In the genomic region with DNA sequence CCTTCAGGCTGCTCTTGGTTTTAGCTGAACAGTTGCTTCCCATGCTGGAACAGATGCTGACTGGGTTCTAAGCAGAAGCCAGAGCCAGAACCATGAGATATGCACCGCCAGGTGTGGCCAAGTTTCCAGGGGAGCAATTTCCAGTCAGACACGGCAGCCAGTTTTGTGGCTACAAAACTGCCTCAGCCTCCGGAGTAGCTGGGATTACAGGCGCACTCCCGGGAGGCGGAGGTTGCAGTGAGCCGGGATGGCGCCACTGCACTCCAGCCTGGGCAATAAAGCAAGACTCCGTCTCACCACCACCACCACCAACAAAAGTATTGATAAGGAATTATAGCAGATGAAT, we compare ENCODE assay signal across 8 cellular contexts. TPM values are rescaled to one million over a fixed set of nuclear protein-coding genes. Genes with fewer than 3 reads are reported as not detected.
DNase-seq lines count a peak whose midpoint lies in the region; ATAC-seq and TF ChIP-seq lines count a peak whose summit lies in the region.

No MANE protein-coding gene starts in this region.

- H3K4me3 ChIP-seq in AG04450 (ENCODE audit: low read depth, low read length): peak overlapping the region; percentile 98
- peak overlapping the region; percentile 85 for H3K4me3 ChIP-seq in GM12875 (ENCODE audit: low read depth, low read length)
- H3K4me3 ChIP-seq in gastroesophageal sphincter: peak overlapping the region; percentile 51 to 74
- H3K4me3 ChIP-seq in prostate gland: peak overlapping the region; percentile 57 to 73

- POLR2A ChIA-PET in AG04450 (lab: Yijun Ruan, JAX): interaction anchor here (0.7 kb wide), 1 partner anchor 11 kb away, joined by 4 read pairs; no protein-coding TSS in a partner anchor

- ATAC-seq in gastroesophageal sphincter (no peak), GM21529 (IDR thresholded peaks at IDR 0.05; ENCODE audit: unreplicated experiment) (no peak), HG03439 (IDR thresholded peaks at IDR 0.05; ENCODE audit: unreplicated experiment) (no peak)

- 27% methylated on average over 8 of the region's 9 CpGs; no CpG with 5 or more reads in 1 of the 2 donors for WGBS in gastroesophageal sphincter (ENCODE audit: low coverage in 1 of 2), 2 donors
- WGBS in prostate gland: 10% methylated on average over 9 of the region's 9 CpGs

- H3K27ac ChIP-seq in AG04450 (ENCODE audit: low read depth, low read length) (peak overlapping the region; percentile 39), VCaP (peak overlapping the region; percentile 88), gastroesophageal sphincter (peak overlapping the region in 3 of 4 donors; percentile 89 to 94 (median 93)), prostate gland (peak overlapping the region; percentile 89 to 92)

- H3K27me3 ChIP-seq in AG04450 (ENCODE audit: control insufficient read depth, insufficient read depth, low read length) (no peaks in the 10 kb centered on the region), gastroesophageal sphincter (no peaks in the 10 kb centered on the region), prostate gland (replicated peaks; ENCODE audit: insufficient read depth) (no peaks in the 10 kb centered on the region)

- no peak for TF ChIP-seq CTCF in AG04450 (IDR thresholded peaks at IDR 0.05; ENCODE audit: low read depth, low read length)
- TF ChIP-seq CTCF in GM12875 (IDR thresholded peaks at IDR 0.05; ENCODE audit: borderline replicate concordance, insufficient read depth, low read depth, low read length): no peak
- TF ChIP-seq CTCF in VCaP (conservative IDR thresholded peaks at IDR 0.05): no peak; the same call in 1 of the 2 replicates
- TF ChIP-seq CTCF in gastroesophageal sphincter (IDR thresholded peaks at IDR 0.05): no peak
- TF ChIP-seq CTCF in prostate gland (IDR thresholded peaks at IDR 0.05): no peak

- intact Hi-C loops in prostate gland (cut with DNase I): loop anchor here (10.0 kb wide), 1 partner anchor 160 kb away; no protein-coding TSS in a partner anchor

- CTCF ChIA-PET in AG04450 (lab: Charles Lee): no interaction called here

- H3K36me3 ChIP-seq in gastroesophageal sphincter (no peaks in the 10 kb centered on the region), prostate gland (no peaks in the 10 kb centered on the region)

- H3K4me1 ChIP-seq in gastroesophageal sphincter (peaks cover 0 to 17% (median 3%) of the 10 kb centered on the region in 3 donors), prostate gland (replicated peaks) (no peaks in the 10 kb centered on the region)

- no peaks in the 10 kb centered on the region for H3K9me3 ChIP-seq in AG04450 (ENCODE audit: control insufficient read depth, insufficient read depth, low read length)
- no peaks in the 10 kb centered on the region for H3K9me3 ChIP-seq in gastroesophageal sphincter
- H3K9me3 ChIP-seq in prostate gland: no peaks in the 10 kb centered on the region

- no peak for TF ChIP-seq EP300 in gastroesophageal sphincter (IDR thresholded peaks at IDR 0.05)

- DNase-seq in AG04450 (ENCODE audit: low read depth, low spot score): no peak
- DNase-seq in prostate gland (ENCODE audit: low spot score): peak; percentile 12
- DNase-seq in HPDE6-E6E7 (ENCODE audit: extremely low spot score): no peak

- TF ChIP-seq POLR2A in gastroesophageal sphincter (IDR thresholded peaks at IDR 0.05) (no peak), prostate gland (IDR thresholded peaks at IDR 0.05) (no peak)

RNA-seq across cellular contexts. Expression of gene FAM161A, which starts 1.3 kb away (rescaled TPM):
- polyA plus RNA-seq in AG04450 (2011; rRNA removed): 1.1 and 1.6 TPM in 2 replicates
- polyA minus RNA-seq in AG04450 (2011; rRNA and poly(A)+ RNA removed): 0.51 and 0.61 TPM in 2 replicates
- total RNA-seq in gastroesophageal sphincter (1 to 10 TPM in 3 of 4 donors, under 1 TPM in 1; 0.96 to 2.5 (median 1.9) TPM), prostate gland (1 to 10 TPM; 1.8 to 5.0 TPM)

RNA-seq across cellular contexts. Expression of gene CCT4, which starts 33.3 kb away (rescaled TPM):
- polyA plus RNA-seq in AG04450 (2011; rRNA removed): 136 and 170 TPM in 2 replicates
- polyA minus RNA-seq in AG04450 (2011; rRNA and poly(A)+ RNA removed): 59.9 and 96.7 TPM in 2 replicates
- total RNA-seq in gastroesophageal sphincter: 10 to 100 TPM; 82.7 to 97.1 (median 90.1) TPM
- 10 to 100 TPM; 77.6 to 89.6 TPM for total RNA-seq in prostate gland

RNA-seq across cellular contexts. Expression of gene COMMD1, which starts 50.3 kb away (rescaled TPM):
- polyA plus RNA-seq in AG04450 (2011; rRNA removed): 52.4 and 59.9 TPM in 2 replicates
- polyA minus RNA-seq in AG04450 (2011; rRNA and poly(A)+ RNA removed): 21.1 and 21.4 TPM in 2 replicates
- total RNA-seq in gastroesophageal sphincter: 10 to 100 TPM; 32.3 to 50.4 (median 44.2) TPM
- total RNA-seq in prostate gland: 10 to 100 TPM; 41.9 to 63.9 TPM

Comparison
In these comparisons a context has a peak if more than half of its experiments do, and no peak if none do; other contexts are left out.
1. H3K27ac ChIP-seq: peak in every context shown above with its lines; median percentile 93 in gastroesophageal sphincter; 90 in prostate gland; 88 in VCaP; 39 in AG04450.